ENCODE assay signal across 9 cellular contexts in the genomic region with DNA sequence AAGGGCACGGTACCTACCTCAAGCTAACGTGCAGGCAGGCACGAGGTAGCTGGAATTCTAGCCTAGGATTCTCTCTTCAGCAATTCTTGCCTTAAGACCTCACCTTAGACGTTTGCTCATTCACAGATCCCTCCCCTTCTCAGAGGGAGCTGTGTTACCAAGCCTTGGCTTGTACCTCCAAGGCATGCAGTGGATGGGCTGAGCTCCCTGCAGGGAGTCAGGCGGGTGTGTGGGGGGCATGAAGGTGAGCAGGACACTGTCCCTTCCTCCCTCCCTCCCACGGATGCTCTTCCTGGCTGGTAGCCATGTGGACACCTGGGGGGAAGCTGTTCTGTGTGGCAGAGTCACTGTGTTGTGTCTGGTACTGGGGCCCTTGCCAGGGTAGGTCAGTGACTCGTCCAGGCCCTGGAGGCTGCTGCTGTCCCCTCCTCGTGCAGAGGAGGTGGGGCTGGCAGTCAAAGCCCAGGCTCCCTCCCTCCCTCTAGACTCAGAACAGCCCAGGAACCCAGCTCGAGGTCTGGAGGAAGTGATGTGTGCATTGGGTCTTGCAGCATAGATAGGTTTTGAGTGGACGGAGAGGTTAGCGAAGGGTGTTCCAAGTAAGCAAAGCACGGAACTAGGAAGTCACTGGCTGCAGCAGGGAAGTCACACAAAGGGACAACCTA.
DNase-seq lines count a peak whose midpoint lies in the region; ATAC-seq and TF ChIP-seq lines count a peak whose summit lies in the region.
"Had no signal": no experiment of that assay in that cellular context is flagged by ENCODE, and none has a peak within 500 bp of the region (broad histone marks: within the 10 kb centered on the region; RNA-seq: fewer than 3 reads in every experiment).

No MANE protein-coding gene starts in this region.

- no peak overlapping the region for H2AFZ ChIP-seq in neural progenitor cell (replicated peaks)

- peaks cover 2% of the 10 kb centered on the region for H3F3A ChIP-seq in neural progenitor cell (ENCODE audit: low read depth)

- TF ChIP-seq POLR2A in esophagus squamous epithelium (IDR thresholded peaks at IDR 0.05), result no peak

- TF ChIP-seq CTCF in esophagus squamous epithelium (IDR thresholded peaks at IDR 0.05), result no peak
- no peak for TF ChIP-seq CTCF in neural progenitor cell (IDR thresholded peaks at IDR 0.05)
- no peak for TF ChIP-seq CTCF in tibial artery (IDR thresholded peaks at IDR 0.05)

- H3K9me3 Mint-ChIP-seq in neural progenitor cell, result no peaks in the 10 kb centered on the region

- peak overlapping the region; percentile 66 to 77 (median 69) for H3K27ac ChIP-seq in esophagus squamous epithelium
- H3K27ac ChIP-seq in neural progenitor cell, result no peak overlapping the region
- no peak overlapping the region for H3K27ac ChIP-seq in tibial artery
- H3K27ac ChIP-seq: thoracic aorta had no signal

- H3K4me2 ChIP-seq in neural progenitor cell, result peak overlapping the region; percentile 7

- H3K9ac ChIP-seq in NT2/D1 (ENCODE audit: insufficient read length, low read depth) (peak overlapping the region; percentile 46), neural progenitor cell (no peak overlapping the region)

- H3K4me3 Mint-ChIP-seq in neural progenitor cell, result no peak overlapping the region

- peaks cover 26% of the 10 kb centered on the region for H4K20me1 ChIP-seq in neural progenitor cell (ENCODE audit: low read depth)

- H3K36me3 Mint-ChIP-seq in neural progenitor cell, result peaks cover 4% of the 10 kb centered on the region

- H3K9me3 ChIP-seq in NT2/D1 (ENCODE audit: insufficient read depth, low read length) (no peaks in the 10 kb centered on the region), esophagus squamous epithelium (no peaks in the 10 kb centered on the region), neural progenitor cell (ENCODE audit: low read depth) (no peaks in the 10 kb centered on the region), tibial artery (no peaks in the 10 kb centered on the region)
- H3K9me3 ChIP-seq: thoracic aorta had no signal

- H3K27me3 Mint-ChIP-seq in neural progenitor cell (ENCODE audit: insufficient read depth, low read depth), result peaks cover 4% of the 10 kb centered on the region

- peak overlapping the region; percentile 85 for H3K27ac Mint-ChIP-seq in neural progenitor cell

- peak; percentile 57 for DNase-seq in EH (ENCODE audit: low read depth)
- DNase-seq in NT2/D1 (ENCODE audit: low read depth, low spot score), result no peak
- no peak for DNase-seq in esophagus squamous epithelium (lab: John Stamatoyannopoulos, UW)
- no peak for DNase-seq in neural progenitor cell (ENCODE audit: low spot score)
- no peak for DNase-seq in stimulated activated CD4-positive, alpha-beta T cell treated with anti-CD3 and anti-CD28 coated beads, Interleukin-2, amount 100 ng/mL, for 48 hours
- DNase-seq in tibial artery, result no peak

- H3K36me3 ChIP-seq in NT2/D1 (ENCODE audit: insufficient read depth, insufficient read length, low read length) (no peaks in the 10 kb centered on the region), esophagus squamous epithelium (no peaks in the 10 kb centered on the region), neural progenitor cell (no peaks in the 10 kb centered on the region), tibial artery (peaks cover 0 to 3% (median 0%) of the 10 kb centered on the region in 3 donors)

- ATAC-seq in HG03175 (IDR thresholded peaks at IDR 0.05; ENCODE audit: unreplicated experiment) (no peak), HG02870 (IDR thresholded peaks at IDR 0.05; ENCODE audit: unreplicated experiment) (no peak)

- intact Hi-C loops in esophagus squamous epithelium (cut with DNase I) (no loop called here), tibial artery (cut with DNase I; ENCODE audit: low total_unique reads) (no loop called here)

- 43 to 54% methylated on average over 5 to 8 of the region's 12 CpGs for WGBS in esophagus squamous epithelium, 2 donors

- H3K4me1 Mint-ChIP-seq in neural progenitor cell, result peaks cover 26% of the 10 kb centered on the region

- peaks cover 25% of the 10 kb centered on the region for H3K79me2 ChIP-seq in neural progenitor cell (ENCODE audit: low read depth)

- H3K4me3 ChIP-seq in NT2/D1 (ENCODE audit: insufficient read length, low read depth), result no peak overlapping the region
- no peak overlapping the region for H3K4me3 ChIP-seq in esophagus squamous epithelium
- no peak overlapping the region for H3K4me3 ChIP-seq in neural progenitor cell
- no peak overlapping the region for H3K4me3 ChIP-seq in tibial artery
- H3K4me3 ChIP-seq: thoracic aorta had no signal

- H3K4me1 ChIP-seq in NT2/D1 (ENCODE audit: insufficient read depth, insufficient read length) (peaks cover 4% of the 10 kb centered on the region), esophagus squamous epithelium (peaks cover 10 to 22% (median 14%) of the 10 kb centered on the region in 3 donors), neural progenitor cell (peaks cover 7% of the 10 kb centered on the region), tibial artery (no peaks in the 10 kb centered on the region)

- no peaks in the 10 kb centered on the region for H3K27me3 ChIP-seq in NT2/D1 (ENCODE audit: insufficient read depth, insufficient read length)
- no peaks in the 10 kb centered on the region for H3K27me3 ChIP-seq in esophagus squamous epithelium
- H3K27me3 ChIP-seq in neural progenitor cell, result no peaks in the 10 kb centered on the region
- no peaks in the 10 kb centered on the region for H3K27me3 ChIP-seq in tibial artery

Comparison
In these comparisons a context has a peak if more than half of its experiments do, and no peak if none do; other contexts are left out.
1. H3K27ac ChIP-seq: peak in esophagus squamous epithelium (4 of 4); none in neural progenitor cell (single experiment) and tibial artery (0 of 2).